Comparison of ENCODE assay signal across 21 cellular contexts in the genomic region with DNA sequence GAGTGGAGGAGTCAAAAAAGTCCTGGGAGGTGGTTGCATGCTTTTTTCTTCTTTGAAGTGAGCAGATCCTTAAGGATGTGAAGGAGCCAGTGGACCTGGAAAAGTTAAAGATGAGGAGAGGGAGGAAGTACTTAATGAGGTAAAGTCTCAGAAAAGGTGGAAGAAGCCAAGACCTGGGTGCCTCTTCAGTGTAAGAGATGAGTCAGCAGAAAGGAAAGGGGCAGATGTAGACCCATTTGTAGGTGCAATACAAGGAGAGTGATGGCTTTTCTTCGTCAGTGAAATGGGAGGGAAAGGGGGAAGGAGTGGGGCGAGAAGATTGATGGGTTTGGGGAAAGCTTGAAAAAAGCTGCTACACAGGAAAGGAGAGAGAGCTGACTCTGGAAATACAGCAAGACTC.
DNase-seq lines count a peak whose midpoint lies in the region; ATAC-seq, FAIRE-seq and TF ChIP-seq lines count a peak whose summit lies in the region.
"Had no signal": no experiment of that assay in that cellular context is flagged by ENCODE, and none has a peak within 500 bp of the region (broad histone marks: within the 10 kb centered on the region; RNA-seq: fewer than 3 reads in every experiment).

No MANE protein-coding gene starts in this region.

- in situ Hi-C loops in HepG2 (cut with HindIII; ENCODE audit: extremely low pct_ligation_motif_present, low pct_unique_long_range_greater_than_20kb) (no loop called here), K562 (cut with MboI) (no loop called here)

- H3K79me2 ChIP-seq in HepG2 (ENCODE audit: insufficient read depth, low read length), result no peaks in the 10 kb centered on the region
- no peaks in the 10 kb centered on the region for H3K79me2 ChIP-seq in K562 (ENCODE audit: control insufficient read depth, insufficient read depth, low read length)

- H3K4me1 Mint-ChIP-seq in type B pancreatic cell (ENCODE audit: unreplicated experiment), result no peaks in the 10 kb centered on the region
- H3K4me1 Mint-ChIP-seq: CD4-positive, alpha-beta memory T cell; GM23338; H9 had no signal

- H3K4me2 ChIP-seq in HepG2 (ENCODE audit: low read depth, low read length) (no peak overlapping the region), K562 (ENCODE audit: insufficient read depth, low read length) (no peak overlapping the region)
- H3K4me2 ChIP-seq: GM23338 had no signal

- no peak overlapping the region for H2AFZ ChIP-seq in HepG2 (ENCODE audit: low read length)
- no peak overlapping the region for H2AFZ ChIP-seq in K562 (ENCODE audit: low read depth, low read length)
- H2AFZ ChIP-seq: GM23338 had no signal

- no peaks in the 10 kb centered on the region for H3K27me3 Mint-ChIP-seq in type B pancreatic cell
- H3K27me3 Mint-ChIP-seq: CD4-positive, alpha-beta memory T cell had no signal

- no peak for TF ChIP-seq CTCF in HepG2 (CRISPR knock-in tag; IDR thresholded peaks at IDR 0.05)
- TF ChIP-seq CTCF in right lobe of liver (IDR thresholded peaks at IDR 0.05), result no peak
- no peak for TF ChIP-seq CTCF in K562 (IDR thresholded peaks at IDR 0.05 in 2 of 3, conservative IDR thresholded peaks at IDR 0.05 in 1 of 3; ENCODE audit: insufficient read depth in 2 of 3, low read depth in 1 of 3, low read length in 3 of 3)
- no peak for TF ChIP-seq CTCF in type B pancreatic cell (conservative IDR thresholded peaks at IDR 0.05)

- ATAC-seq in HepG2 (no peak), right lobe of liver (no peak), K562 (no peak), GM21367 (IDR thresholded peaks at IDR 0.05; ENCODE audit: unreplicated experiment) (no peak), GM19452 (IDR thresholded peaks at IDR 0.05; ENCODE audit: unreplicated experiment) (no peak)
- ATAC-seq: GM23338, HCT116 had no signal

- BruUV-seq in HepG2 (replicated peaks; lab: Mats Ljungman, UMichigan) (no TSS peak), K562 (replicated peaks; lab: Mats Ljungman, UMichigan) (no TSS peak)

- intact Hi-C loops in HepG2 (cut with micrococcal nuclease; ENCODE audit: unreplicated experiment), result no loop called here
- intact Hi-C loops in right lobe of liver (cut with DNase I), result no loop called here
- intact Hi-C loops in K562 (cut with micrococcal nuclease), result no loop called here

- H3K27me3 ChIP-seq in HepG2 (ENCODE audit: control insufficient read depth in 1 of 2, insufficient read depth in 2 of 2, low read length in 2 of 2) (no peaks in the 10 kb centered on the region), right lobe of liver (no peaks in the 10 kb centered on the region), K562 (ENCODE audit: control insufficient read depth in 2 of 2, insufficient read depth in 2 of 2, low read length in 2 of 2) (no peaks in the 10 kb centered on the region)

- CTCF ChIA-PET in HepG2 (lab: Yijun Ruan, JAX; ENCODE audit: low intra/inter-chr PET ratio, low total read pairs) (no interaction called here), K562 (lab: Yijun Ruan, JAX; ENCODE audit: low intra/inter-chr PET ratio) (no interaction called here)

- WGBS in HepG2 (ENCODE audit: low lambda C conversion rate), result 91% methylated on average over 2 of the region's 2 CpGs
- WGBS in right lobe of liver (ENCODE audit: insufficient coverage, low coverage, low lambda C conversion rate, missing lambda C conversion rate), result 80% methylated on average over 2 of the region's 2 CpGs
- WGBS in K562 (ENCODE audit: insufficient coverage, low coverage, missing lambda C conversion rate), result no CpG with 5 or more reads among the region's 2 CpGs

- no peak overlapping the region for H3K4me3 ChIP-seq in HepG2 (replicated peaks in 1 of 3; ENCODE audit: insufficient read depth in 1 of 3, low read depth in 2 of 3, low read length in 3 of 3)
- no peak overlapping the region for H3K4me3 ChIP-seq in right lobe of liver
- H3K4me3 ChIP-seq in K562, result no peak overlapping the region
- H3K4me3 ChIP-seq: GM23338 had no signal

- H3K36me3 Mint-ChIP-seq in type B pancreatic cell, result no peaks in the 10 kb centered on the region

- H3K27ac Mint-ChIP-seq in type B pancreatic cell, result no peak overlapping the region
- H3K27ac Mint-ChIP-seq: CD4-positive, alpha-beta memory T cell; GM23338; H9; HFFc6 had no signal

- no peak for TF ChIP-seq EP300 in HepG2 (IDR thresholded peaks at IDR 0.05; ENCODE audit: low read depth in 2 of 2, low read length in 2 of 2)
- TF ChIP-seq EP300 in HepG2 (CRISPR knock-in tag; IDR thresholded peaks at IDR 0.05; ENCODE audit: borderline replicate concordance), result no peak
- no peak for TF ChIP-seq EP300 in K562 (IDR thresholded peaks at IDR 0.05; ENCODE audit: low read length)

- no peak overlapping the region for H3K4me3 Mint-ChIP-seq in type B pancreatic cell
- H3K4me3 Mint-ChIP-seq: CD4-positive, alpha-beta memory T cell; GM23338; H9; HFFc6 had no signal

- no peak for TF ChIP-seq POLR2A in HepG2 (IDR thresholded peaks at IDR 0.05; ENCODE audit: insufficient read depth in 1 of 2, low read depth in 2 of 2, low read length in 2 of 2)
- no peak for TF ChIP-seq POLR2A in right lobe of liver (IDR thresholded peaks at IDR 0.05)
- TF ChIP-seq POLR2A in K562 (conservative IDR thresholded peaks at IDR 0.05), result no peak

- H3K27ac ChIP-seq in HepG2 (ENCODE audit: extremely low read length, insufficient read depth, low read length), result no peak overlapping the region
- no peak overlapping the region for H3K27ac ChIP-seq in right lobe of liver
- H3K27ac ChIP-seq in K562 (ENCODE audit: extremely low read depth, low read depth, low read length), result no peak overlapping the region

- H3K4me1 ChIP-seq in HepG2 (ENCODE audit: insufficient read depth, low read length) (no peaks in the 10 kb centered on the region), right lobe of liver (no peaks in the 10 kb centered on the region), K562 (replicated peaks in 1 of 2; ENCODE audit: control insufficient read depth in 2 of 2, insufficient read depth in 2 of 2, low read length in 2 of 2) (peaks cover 0 to 8% of the 10 kb centered on the region in 2 experiments; a peak in 3 of 5 replicates)

- H3K36me3 ChIP-seq in HepG2 (replicated peaks in 1 of 2; ENCODE audit: control insufficient read depth in 1 of 2, insufficient read depth in 2 of 2, low read length in 2 of 2), result no peaks in the 10 kb centered on the region
- no peaks in the 10 kb centered on the region for H3K36me3 ChIP-seq in right lobe of liver
- H3K36me3 ChIP-seq in K562 (ENCODE audit: control insufficient read depth, insufficient read depth, low read length), result no peaks in the 10 kb centered on the region

- DNase-seq in HepG2 (ENCODE audit: low spot score) (no peak), right lobe of liver (no peak), K562 (ENCODE audit: extremely low read depth in 1 of 4, low spot score in 3 of 4) (no peak), type B pancreatic cell (ENCODE audit: extremely low spot score, unreplicated experiment) (peak; percentile 13), KG1 (lab: John Stamatoyannopoulos, UW) (no peak)
- DNase-seq: 8988T; C1 segment of cervical spinal cord; Calu3; CD4-positive, alpha-beta memory T cell; COR-L47; DMS53; DMS79 treated with DMSO at 0.1 percent for 48 hours; GF-D8; H9; HFFc6 had no signal

- H3K9me3 Mint-ChIP-seq in type B pancreatic cell, result no peaks in the 10 kb centered on the region
- H3K9me3 Mint-ChIP-seq: CD4-positive, alpha-beta memory T cell; GM23338; H9; HFFc6 had no signal

- POLR2A ChIA-PET in HepG2 (lab: Yijun Ruan, JAX) (no interaction called here), K562 (lab: Yijun Ruan, JAX) (no interaction called here)

- no peaks in the 10 kb centered on the region for H3K9me3 ChIP-seq in HepG2 (ENCODE audit: low read length)
- no peaks in the 10 kb centered on the region for H3K9me3 ChIP-seq in right lobe of liver
- no peaks in the 10 kb centered on the region for H3K9me3 ChIP-seq in K562 (replicated peaks; ENCODE audit: control insufficient read depth, insufficient read depth, low read depth, low read length)

- no peak overlapping the region for H3K9ac ChIP-seq in HepG2 (ENCODE audit: insufficient read depth, low read depth, low read length)
- H3K9ac ChIP-seq in K562 (ENCODE audit: insufficient read depth in 1 of 2, low read depth in 2 of 2, low read length in 2 of 2), result no peak overlapping the region

- H4K20me1 ChIP-seq in HepG2 (ENCODE audit: insufficient read depth, low read length) (no peaks in the 10 kb centered on the region), K562 (replicated peaks; ENCODE audit: control insufficient read depth, insufficient read depth, low read length) (no peaks in the 10 kb centered on the region)

- FAIRE-seq in HepG2 (lab: Jason Lieb, UNC), result no peak
- no peak for FAIRE-seq in K562 (lab: Jason Lieb, UNC)
- FAIRE-seq: GM12891, GM18507 had no signal

- H3K9me1 ChIP-seq in K562 (ENCODE audit: control insufficient read depth, insufficient read depth, low read length), result no peaks in the 10 kb centered on the region

- TF ChIP-seq RAD21 in HepG2 (CRISPR knock-in tag; IDR thresholded peaks at IDR 0.05) (no peak), K562 (CRISPR knock-in tag; conservative IDR thresholded peaks at IDR 0.05 in 1 of 2, IDR thresholded peaks at IDR 0.05 in 1 of 2) (no peak)

TF ChIP-seq in HepG2, 621 proteins besides CTCF, POLR2A, EP300 and RAD21 (continues in another document):
- TF ChIP-seq ZNF362 (CRISPR knock-in tag; IDR thresholded peaks at IDR 0.05; ENCODE audit: borderline replicate concordance) (no peak), MTF1 (CRISPR knock-in tag; IDR thresholded peaks at IDR 0.05) (no peak)

TF ChIP-seq in K562, 482 proteins besides CTCF, POLR2A, EP300 and RAD21 (continues in another document):
- TF ChIP-seq NFE2L1 (tag; IDR thresholded peaks at IDR 0.05; ENCODE audit: borderline replicate concordance, low read depth), result 0 out of 2 replicates have a peak, but pooled peaks have one; percentile 16
- TF ChIP-seq CEBPB (tag; IDR thresholded peaks at IDR 0.05), result no peak
- TF ChIP-seq ZNF316 (IDR thresholded peaks at IDR 0.05), result peak; percentile 96
- peak; percentile 82 for TF ChIP-seq MAFK (IDR thresholded peaks at IDR 0.05; ENCODE audit: low read length)

Comparison
In these comparisons a context has a peak if more than half of its experiments do, and no peak if none do; other contexts are left out.
1. Of the 241 proteins assayed by ChIP-seq in both HepG2 and K562: peak only in HepG2: none; only in K562: MAFG, NFE2 and NFE2L1; in both: MAFF and MAFK; in neither: 235; mixed calls (peak in some experiments, not most) for 1.